26 cellular contexts compared by ENCODE assay signal in genomic region chr5:98463222-98463621, GRCh38.
"Had no signal": no experiment of that assay in that cellular context is flagged by ENCODE, and none has a peak within 500 bp of the region (broad histone marks: within the 10 kb centered on the region; RNA-seq: fewer than 3 reads in every experiment).

No MANE protein-coding gene starts in this region.

- H3K4me3 Mint-ChIP-seq: dendritic cell treated with granulocyte-macrophage colony-stimulating factor and Interleukin-4, amounts not matched to agents 40 ng/mL and 50 ng/mL, for 4 days; effector memory CD8-positive, alpha-beta T cell; endodermal cell; memory B cell; naive B cell; naive thymus-derived CD8-positive, alpha-beta T cell had no signal

- H3K27ac Mint-ChIP-seq: dendritic cell treated with granulocyte-macrophage colony-stimulating factor and Interleukin-4, amounts not matched to agents 40 ng/mL and 50 ng/mL, for 4 days; effector memory CD8-positive, alpha-beta T cell; endodermal cell; memory B cell had no signal

- DNase-seq: colonic mucosa; cortex of kidney; effector CD8-positive, alpha-beta T cell; effector memory CD8-positive, alpha-beta T cell; endodermal cell; erythroblast; esophagus squamous epithelium; foreskin fibroblast; foreskin melanocyte; gastrocnemius medialis; glutamatergic neuron; head of caudate nucleus; heart right ventricle; hippocampal formation; kidney; kidney glomerular epithelial cell; left lung; left ventricle myocardium superior; lower lobe of right lung; mesendoderm; midbrain; naive B cell; naive thymus-derived CD8-positive, alpha-beta T cell had no signal

- ATAC-seq: effector memory CD8-positive, alpha-beta T cell; gastrocnemius medialis; heart right ventricle; left lung; left ventricle myocardium superior; lower lobe of right lung; naive thymus-derived CD8-positive, alpha-beta T cell had no signal

- H3K36me3 ChIP-seq: colonic mucosa, esophagus squamous epithelium, gastrocnemius medialis, heart right ventricle, left lung, lower lobe of right lung had no signal

- H3K27ac ChIP-seq: colonic mucosa, epithelial cell of prostate, esophagus squamous epithelium, gastrocnemius medialis, heart right ventricle, left lung, lower lobe of right lung had no signal

- H3K27me3 ChIP-seq: colonic mucosa, esophagus squamous epithelium, gastrocnemius medialis, heart right ventricle, left lung had no signal

- H3K4me1 ChIP-seq: colonic mucosa, esophagus squamous epithelium, gastrocnemius medialis, left lung, lower lobe of right lung had no signal

- H3K36me3 Mint-ChIP-seq: memory B cell; naive B cell; naive thymus-derived CD8-positive, alpha-beta T cell had no signal

- H3K4me1 Mint-ChIP-seq: endodermal cell had no signal

- H3K27me3 Mint-ChIP-seq: dendritic cell treated with granulocyte-macrophage colony-stimulating factor and Interleukin-4, amounts not matched to agents 40 ng/mL and 50 ng/mL, for 4 days; effector memory CD8-positive, alpha-beta T cell had no signal

- H3K9me3 ChIP-seq: colonic mucosa, esophagus squamous epithelium, gastrocnemius medialis, heart right ventricle, left lung, lower lobe of right lung had no signal

- H3K4me3 ChIP-seq: colonic mucosa, esophagus squamous epithelium, gastrocnemius medialis, heart right ventricle, left lung, lower lobe of right lung had no signal

- H3K9me3 Mint-ChIP-seq: endodermal cell had no signal
